1 cellular context compared by ENCODE assay signal in genomic region chr15:70856884-70857546, GRCh38.
TF ChIP-seq lines count a peak whose summit lies in the region.

No MANE protein-coding gene starts in this region.

TF ChIP-seq in HEK293, 187 proteins besides CTCF, POLR2A, EP300 and RAD21 (continued from another document and continues in another):
- TF ChIP-seq ELK4 (IDR thresholded peaks at IDR 0.05; ENCODE audit: borderline replicate concordance, low read depth, low read length), result no peak
- TF ChIP-seq EGR2 (tag by site-specific recombination; IDR thresholded peaks at IDR 0.05; ENCODE audit: low read depth), result no peak
- peak; percentile 55; the same call in 1 of the 2 replicates for TF ChIP-seq ZNF394 (tag by site-specific recombination; IDR thresholded peaks at IDR 0.05; ENCODE audit: borderline replicate concordance)
- peak; percentile 95 for TF ChIP-seq ATF2 (tag by site-specific recombination; IDR thresholded peaks at IDR 0.05; ENCODE audit: low read depth)
- TF ChIP-seq ZNF76 (tag by site-specific recombination; IDR thresholded peaks at IDR 0.05; ENCODE audit: borderline replicate concordance, low read depth), result no peak
- TF ChIP-seq ZFP41 (tag by site-specific recombination; IDR thresholded peaks at IDR 0.05; ENCODE audit: borderline replicate concordance), result no peak
- no peak for TF ChIP-seq ZNF280D (tag by site-specific recombination; IDR thresholded peaks at IDR 0.05)
- TF ChIP-seq ZNF350 (tag by site-specific recombination; IDR thresholded peaks at IDR 0.05), result no peak
- TF ChIP-seq ZNF629 (tag by site-specific recombination; IDR thresholded peaks at IDR 0.05), result peak; percentile 96
- no peak for TF ChIP-seq ZNF645 (tag by site-specific recombination; IDR thresholded peaks at IDR 0.05)
- no peak for TF ChIP-seq ZNF341 (tag by site-specific recombination; IDR thresholded peaks at IDR 0.05; ENCODE audit: low read depth)
- TF ChIP-seq ZNF48 (tag by site-specific recombination; IDR thresholded peaks at IDR 0.05), result no peak
- peak; percentile 94 for TF ChIP-seq IKZF3 (tag by site-specific recombination; IDR thresholded peaks at IDR 0.05)
- no peak for TF ChIP-seq ZNF175 (tag by site-specific recombination; IDR thresholded peaks at IDR 0.05)
- no peak for TF ChIP-seq ZNF571 (tag by site-specific recombination; IDR thresholded peaks at IDR 0.05)
- no peak for TF ChIP-seq ZNF544 (tag by site-specific recombination; IDR thresholded peaks at IDR 0.05)
- no peak for TF ChIP-seq ZBTB7A (tag by site-specific recombination; IDR thresholded peaks at IDR 0.05; ENCODE audit: low read depth)
- no peak for TF ChIP-seq ZNF555 (tag by site-specific recombination; conservative IDR thresholded peaks at IDR 0.05)
- TF ChIP-seq SP7 (tag by site-specific recombination; IDR thresholded peaks at IDR 0.05), result peak; percentile 84
- peak; percentile 96 for TF ChIP-seq ZNF600 (tag by site-specific recombination; IDR thresholded peaks at IDR 0.05)
- TF ChIP-seq ZNF184 (tag by site-specific recombination; IDR thresholded peaks at IDR 0.05), result peak; percentile 77; the same call in 1 of the 2 replicates
- no peak for TF ChIP-seq ZNF223 (tag by site-specific recombination; IDR thresholded peaks at IDR 0.05)
- TF ChIP-seq ZNF518A (tag by site-specific recombination; conservative IDR thresholded peaks at IDR 0.05; ENCODE audit: low read depth), result peak; percentile 57
- TF ChIP-seq PRDM1 (tag by site-specific recombination; IDR thresholded peaks at IDR 0.05), result peak; percentile 74
- peak; percentile 96 for TF ChIP-seq ZNF692 (tag by site-specific recombination; IDR thresholded peaks at IDR 0.05)
- no peak for TF ChIP-seq YY1 (tag by site-specific recombination; IDR thresholded peaks at IDR 0.05)
- no peak for TF ChIP-seq ZNF624 (tag by site-specific recombination; IDR thresholded peaks at IDR 0.05)
- no peak for TF ChIP-seq ZNF623 (tag by site-specific recombination; IDR thresholded peaks at IDR 0.05)
- peak; percentile 95 for TF ChIP-seq ZFP69B (tag by site-specific recombination; IDR thresholded peaks at IDR 0.05)
- peak; percentile 54; the same call in 1 of the 2 replicates for TF ChIP-seq GLIS1 (tag by site-specific recombination; IDR thresholded peaks at IDR 0.05)
- no peak for TF ChIP-seq REPIN1 (tag by site-specific recombination; IDR thresholded peaks at IDR 0.05; ENCODE audit: low read depth)
- no peak for TF ChIP-seq AEBP2 (tag by site-specific recombination; IDR thresholded peaks at IDR 0.05; ENCODE audit: borderline replicate concordance)
- no peak for TF ChIP-seq REST (tag by site-specific recombination; IDR thresholded peaks at IDR 0.05)
- TF ChIP-seq ZNF521 (tag by site-specific recombination; IDR thresholded peaks at IDR 0.05), result no peak
- no peak; the same call in 1 of the 2 replicates for TF ChIP-seq ZNF449 (tag by site-specific recombination; IDR thresholded peaks at IDR 0.05)
